Comparison of ENCODE assay signal across 16 cellular contexts in genomic region chr14:49882826-49883694, GRCh38.
A peak's percentile ranks its signal among the peaks of the same experiment; 100 is the strongest.
DNase-seq lines count a peak whose midpoint lies in the region; ATAC-seq and TF ChIP-seq lines count a peak whose summit lies in the region.
"Had no signal": no experiment of that assay in that cellular context is flagged by ENCODE, and none has a peak within 500 bp of the region (broad histone marks: within the 10 kb centered on the region; RNA-seq: fewer than 3 reads in every experiment).

No MANE protein-coding gene starts in this region.

- H3K9me3 ChIP-seq in HUES6 (ENCODE audit: control insufficient read depth, insufficient read depth, low read depth, low read length) = no peaks in the 10 kb centered on the region
- H3K9me3 ChIP-seq in tibial artery = no peaks in the 10 kb centered on the region
- H3K9me3 ChIP-seq: BLaER1 had no signal

- H3K27me3 ChIP-seq in HUES6 (ENCODE audit: control insufficient read depth, insufficient read depth, low read length) (no peaks in the 10 kb centered on the region), brain microvascular endothelial cell (replicated peaks) (no peaks in the 10 kb centered on the region), tibial artery (no peaks in the 10 kb centered on the region)
- H3K27me3 ChIP-seq: BLaER1 had no signal

- intact Hi-C loops in tibial artery (cut with DNase I; ENCODE audit: low total_unique reads) = loop anchor here (5.0 kb wide), 2 partner anchors 219 to 469 kb away; no protein-coding TSS in a partner anchor

- H3K9ac ChIP-seq in HUES6 (ENCODE audit: low read length) = peak overlapping the region; percentile 1
- H3K9ac ChIP-seq: BLaER1 had no signal

- no peak overlapping the region for H3K4me3 ChIP-seq in HUES6 (ENCODE audit: low read depth, low read length)
- no peak overlapping the region for H3K4me3 ChIP-seq in brain microvascular endothelial cell (ENCODE audit: low read depth, low read length)
- no peak overlapping the region for H3K4me3 ChIP-seq in tibial artery
- H3K4me3 ChIP-seq: BLaER1 had no signal

- H3K4me1 ChIP-seq in HUES6 (ENCODE audit: control insufficient read depth, insufficient read depth, low read length) (peaks cover 32% of the 10 kb centered on the region), tibial artery (no peaks in the 10 kb centered on the region)

- H3K27ac ChIP-seq in HUES6 (ENCODE audit: low read depth, low read length) (peak overlapping the region; percentile 65; the same call in 1 of the 2 replicates), brain microvascular endothelial cell (peak overlapping the region; percentile 22), tibial artery (no peak overlapping the region)
- H3K27ac ChIP-seq: BLaER1 had no signal

- peak; percentile 26 for DNase-seq in EL
- peak; percentile 55 for DNase-seq in brain microvascular endothelial cell
- peak; percentile 73 for DNase-seq in iris pigment epithelial cell (ENCODE audit: low read depth)
- DNase-seq in tibial artery = no peak
- DNase-seq: activated naive CD4-positive, alpha-beta T cell treated with anti-CD3 and anti-CD28 coated beads for 36 hours; DMS79; effector memory CD4-positive, alpha-beta T cell; islet precursor cell; Karpas-422; NCI-H1436 treated with DMSO at 0.1 percent for 48 hours; NCI-H2227 treated with DMSO at 0.1 percent for 48 hours had no signal

- H3K36me3 ChIP-seq in HUES6 (ENCODE audit: control insufficient read depth, insufficient read depth, low read length) (no peaks in the 10 kb centered on the region), brain microvascular endothelial cell (replicated peaks) (no peaks in the 10 kb centered on the region), tibial artery (no peaks in the 10 kb centered on the region)
- H3K36me3 ChIP-seq: BLaER1 had no signal

- in situ Hi-C loops in brain microvascular endothelial cell (cut with HindIII; ENCODE audit: low pct_ligation_motif_present, low sequenced_read_pairs) = no loop called here

- ATAC-seq in GM18870 (IDR thresholded peaks at IDR 0.05; ENCODE audit: unreplicated experiment) = no peak
- ATAC-seq in GM18907 (IDR thresholded peaks at IDR 0.05; ENCODE audit: unreplicated experiment) = no peak
- ATAC-seq: stimulated activated effector memory CD8-positive, alpha-beta T cell treated with anti-CD3 and anti-CD28 coated beads, Interleukin-12 subunit alpha, Interleukin-12 subunit beta, amount 100 ng/mL, for 72 hours had no signal

- TF ChIP-seq CTCF in brain microvascular endothelial cell (IDR thresholded peaks at IDR 0.05; ENCODE audit: low read depth, low read length, missing control alignments) = no peak
- no peak for TF ChIP-seq CTCF in tibial artery (IDR thresholded peaks at IDR 0.05)

Comparison
In these comparisons a context has a peak if more than half of its experiments do, and no peak if none do; other contexts are left out.
1. DNase-seq: peak in EL (single experiment), brain microvascular endothelial cell (single experiment) and iris pigment epithelial cell (single experiment); none in tibial artery (0 of 2).
2. H3K27ac ChIP-seq: peak in HUES6 (single experiment) and brain microvascular endothelial cell (single experiment); none in tibial artery (0 of 2).